ENCODE assay signal across 21 cellular contexts in the genomic region with DNA sequence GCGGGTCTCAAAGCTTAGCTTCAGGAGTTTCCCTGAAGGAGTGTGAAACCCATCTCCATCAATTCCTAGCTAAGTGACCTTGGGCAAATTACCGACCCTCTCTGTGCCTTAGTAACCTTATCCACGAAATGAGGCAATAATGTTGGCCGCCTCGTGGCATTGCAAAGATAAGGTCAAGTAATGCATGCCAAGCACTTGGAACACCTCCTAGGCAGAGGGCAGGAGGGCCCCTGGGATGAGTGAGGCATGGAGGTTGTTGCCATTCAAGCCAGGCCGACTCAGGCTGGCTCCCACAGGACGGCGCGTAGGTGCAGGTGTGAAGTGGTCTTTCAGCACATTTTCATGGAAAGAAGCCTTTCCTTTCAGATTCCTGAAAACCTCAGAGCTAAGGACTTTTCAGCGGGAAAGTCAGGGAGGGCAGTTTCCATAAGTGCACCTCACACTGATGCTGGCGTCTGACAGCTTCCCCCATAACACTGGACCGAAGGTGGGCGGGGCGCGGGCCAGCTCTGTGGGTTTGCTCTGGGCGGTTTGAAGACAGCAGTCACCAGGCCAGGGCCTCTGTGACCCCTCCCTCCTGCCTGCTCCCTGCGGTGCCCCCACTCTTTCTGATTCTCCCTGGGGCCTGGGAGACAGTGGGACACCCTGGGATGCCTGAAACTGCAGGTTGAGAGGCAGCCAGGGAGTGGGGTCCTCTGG. TPM values are rescaled to one million over a fixed set of nuclear protein-coding genes. Genes with fewer than 3 reads are reported as not detected.
A peak's percentile ranks its signal among the peaks of the same experiment; 100 is the strongest.
DNase-seq lines count a peak whose midpoint lies in the region; ATAC-seq and TF ChIP-seq lines count a peak whose summit lies in the region.
"Had no signal": no experiment of that assay in that cellular context is flagged by ENCODE, and none has a peak within 500 bp of the region (broad histone marks: within the 10 kb centered on the region; RNA-seq: fewer than 3 reads in every experiment).

No MANE protein-coding gene starts in this region.

- H4K91ac ChIP-seq in neuronal stem cell (ENCODE audit: low read depth, low read length, poor library complexity): no peak overlapping the region

- H3K23ac ChIP-seq in neuronal stem cell (ENCODE audit: low read depth, low read length, poor library complexity): no peak overlapping the region
- no peak overlapping the region for H3K23ac ChIP-seq in mesendoderm (ENCODE audit: low read length)

- TF ChIP-seq CTCF in tibial artery (IDR thresholded peaks at IDR 0.05): no peak

- no peaks in the 10 kb centered on the region for H3K79me2 ChIP-seq in mesendoderm (ENCODE audit: control insufficient read depth, insufficient read depth, low read length)

- H3K4ac ChIP-seq in neuronal stem cell (ENCODE audit: low read length) (no peak overlapping the region), mesendoderm (ENCODE audit: low read depth, low read length) (no peak overlapping the region)

- no peak overlapping the region for H2BK120ac ChIP-seq in neuronal stem cell (ENCODE audit: low read depth, low read length)
- no peak overlapping the region for H2BK120ac ChIP-seq in mesendoderm (ENCODE audit: low read depth, low read length)

- H2BK5ac ChIP-seq in neuronal stem cell (ENCODE audit: low read length): no peak overlapping the region
- no peak overlapping the region for H2BK5ac ChIP-seq in mesendoderm (ENCODE audit: low read length)

- H2AK5ac ChIP-seq in neuronal stem cell (ENCODE audit: low read depth, low read length): no peak overlapping the region
- no peak overlapping the region for H2AK5ac ChIP-seq in mesendoderm (ENCODE audit: low read length)

- H3K4me3 ChIP-seq in neuronal stem cell (ENCODE audit: low read length in 2 of 2) (no peak overlapping the region), tibial artery (no peak overlapping the region), mesendoderm (ENCODE audit: low read length) (no peak overlapping the region)

- DNase-seq in Right ventricle myocardium inferior (ENCODE audit: missing footprints): no peak
- DNase-seq in cardiac septum (ENCODE audit: low spot score): no peak
- DNase-seq in neuronal stem cell (ENCODE audit: low spot score): no peak
- DNase-seq in tibial artery: no peak
- no peak for DNase-seq in stimulated activated naive CD4-positive, alpha-beta T cell (lab: John Stamatoyannopoulos, UW)
- no peak for DNase-seq in AG08396 (ENCODE audit: low spot score)
- DNase-seq in mesendoderm: no peak
- DNase-seq: DMS153; EL; HCEC 1CT; IMR-90; MV-4-11; NCI-H1436; NCI-H2081 treated with DMSO at 0.1 percent for 48 hours; NCI-H2227 treated with DMSO at 0.1 percent for 48 hours; NCI-H69; NK-92 treated with Interleukin-12 subunit alpha and Interleukin-12 subunit beta, amount 100 ng/mL, for 24 hours; OCI-M1 had no signal

- WGBS in neuronal stem cell (ENCODE audit: extremely low coverage in 2 of 2, insufficient read length in 2 of 2, insufficient replicate concordance in 1 of 2), 2 donors: no CpG with 5 or more reads among the region's 17 CpGs
- WGBS in mesendoderm (ENCODE audit: extremely low coverage, insufficient coverage, low lambda C conversion rate): no CpG with 5 or more reads among the region's 17 CpGs

- ATAC-seq in Right ventricle myocardium inferior: peak; percentile 49

- no peak overlapping the region for H3K14ac ChIP-seq in neuronal stem cell (ENCODE audit: low read length)

- H2BK12ac ChIP-seq in neuronal stem cell (ENCODE audit: low read length): peak overlapping the region; percentile 34

- H3K4me2 ChIP-seq in neuronal stem cell (ENCODE audit: insufficient read depth, low read length, poor library complexity, severe bottlenecking) (no peak overlapping the region), mesendoderm (ENCODE audit: low read length) (no peak overlapping the region)

- H3K79me1 ChIP-seq in neuronal stem cell (ENCODE audit: low read depth, low read length): no peaks in the 10 kb centered on the region
- H3K79me1 ChIP-seq in mesendoderm (ENCODE audit: low read length): no peaks in the 10 kb centered on the region

- H4K5ac ChIP-seq in mesendoderm (ENCODE audit: low read length): no peak overlapping the region

- H3K36me3 ChIP-seq in neuronal stem cell (replicated peaks in 1 of 2; ENCODE audit: control insufficient read depth in 2 of 2, insufficient read depth in 2 of 2, low read length in 2 of 2): peaks cover 0 to 5% of the 10 kb centered on the region in 2 donors
- no peaks in the 10 kb centered on the region for H3K36me3 ChIP-seq in tibial artery
- H3K36me3 ChIP-seq in mesendoderm (ENCODE audit: control insufficient read depth, insufficient read depth, low read length): no peaks in the 10 kb centered on the region

- H3K4me1 ChIP-seq in neuronal stem cell (ENCODE audit: control insufficient read depth in 2 of 2, insufficient read depth in 1 of 2, low read depth in 1 of 2, low read length in 2 of 2): peaks cover 0 to 15% of the 10 kb centered on the region in 2 donors
- H3K4me1 ChIP-seq in tibial artery: peaks cover 9 to 26% (median 20%) of the 10 kb centered on the region in 4 donors
- peaks cover 6% of the 10 kb centered on the region for H3K4me1 ChIP-seq in mesendoderm (ENCODE audit: control insufficient read depth, low read depth, low read length)

- no peak overlapping the region for H3K9ac ChIP-seq in neuronal stem cell (ENCODE audit: low read depth, low read length, poor library complexity)
- no peak overlapping the region for H3K9ac ChIP-seq in mesendoderm (ENCODE audit: low read length)

- H3K27me3 ChIP-seq in neuronal stem cell (ENCODE audit: control insufficient read depth in 3 of 3, insufficient read depth in 3 of 3, low read depth in 1 of 3, low read length in 3 of 3) (peaks cover 0 to 38% (median 3%) of the 10 kb centered on the region in 3 experiments), tibial artery (no peaks in the 10 kb centered on the region), mesendoderm (ENCODE audit: insufficient read depth, low read length, poor library complexity) (no peaks in the 10 kb centered on the region)

- no peak overlapping the region for H4K8ac ChIP-seq in neuronal stem cell (ENCODE audit: low read depth, low read length)
- H4K8ac ChIP-seq in mesendoderm (ENCODE audit: low read depth, low read length): no peak overlapping the region

- H3K9me3 ChIP-seq in neuronal stem cell (replicated peaks in 1 of 2; ENCODE audit: control insufficient read depth in 2 of 2, insufficient read depth in 1 of 2, low read depth in 1 of 2, low read length in 2 of 2): peaks cover 0 to 7% of the 10 kb centered on the region in 2 donors
- no peaks in the 10 kb centered on the region for H3K9me3 ChIP-seq in tibial artery

- intact Hi-C loops in Right ventricle myocardium inferior (cut with DNase I) (no loop called here), cardiac septum (cut with DNase I) (no loop called here), tibial artery (cut with DNase I; ENCODE audit: low total_unique reads) (loop anchor here (10.0 kb wide), 1 partner anchor 341 kb away; the partner anchor contains the start of gene NRXN2)

- H3K27ac ChIP-seq in angular gyrus (ENCODE audit: low read depth, low read length): peak overlapping the region; percentile 94
- H3K27ac ChIP-seq in neuronal stem cell (replicated peaks; ENCODE audit: low read length): no peak overlapping the region
- peak overlapping the region; percentile 65 to 66 for H3K27ac ChIP-seq in tibial artery
- H3K27ac ChIP-seq in mesendoderm (ENCODE audit: low read depth, low read length): no peak overlapping the region
- H3K27ac ChIP-seq: 22Rv1, RWPE1 had no signal

- H3K56ac ChIP-seq in mesendoderm (ENCODE audit: low read length): no peak overlapping the region

- H3K18ac ChIP-seq in neuronal stem cell (ENCODE audit: low read length): no peak overlapping the region
- H3K18ac ChIP-seq in mesendoderm (ENCODE audit: low read length): no peak overlapping the region

- H2AFZ ChIP-seq in neuronal stem cell (ENCODE audit: low read length): no peak overlapping the region

- peak overlapping the region; percentile 30 for H2BK15ac ChIP-seq in neuronal stem cell (ENCODE audit: low read length)
- no peak overlapping the region for H2BK15ac ChIP-seq in mesendoderm (replicated peaks; ENCODE audit: low read depth)

RNA-seq across cellular contexts. Expression of gene RPS6KA4, which starts 25.2 kb away (rescaled TPM):
- total RNA-seq in Right ventricle myocardium inferior (18.7 TPM), cardiac septum (15.4 TPM)
- 5.7 TPM for polyA plus RNA-seq in neuronal stem cell (2013, experiment 1 of 2)
- polyA plus RNA-seq in neuronal stem cell (2013, experiment 2 of 2): 5.0 TPM
- 4.8 TPM for polyA plus RNA-seq in mesendoderm (2013, experiment 1 of 2)
- 4.6 TPM for polyA plus RNA-seq in mesendoderm (2013, experiment 2 of 2)

RNA-seq across cellular contexts. Expression of gene CCDC88B, which starts 44.2 kb away (rescaled TPM):
- total RNA-seq in Right ventricle myocardium inferior (7.7 TPM), cardiac septum (6.3 TPM)
- 4.0 TPM for polyA plus RNA-seq in neuronal stem cell (2013, experiment 1 of 2)
- 4.5 TPM for polyA plus RNA-seq in neuronal stem cell (2013, experiment 2 of 2)
- 2.0 TPM for polyA plus RNA-seq in mesendoderm (2013, experiment 1 of 2)
- 1.6 TPM for polyA plus RNA-seq in mesendoderm (2013, experiment 2 of 2)

Comparison
In these comparisons a context has a peak if more than half of its experiments do, and no peak if none do; other contexts are left out.
1. H3K27ac ChIP-seq: peak in angular gyrus (single experiment) and tibial artery (2 of 2); none in neuronal stem cell (single experiment) and mesendoderm (single experiment).